In the genomic region with DNA sequence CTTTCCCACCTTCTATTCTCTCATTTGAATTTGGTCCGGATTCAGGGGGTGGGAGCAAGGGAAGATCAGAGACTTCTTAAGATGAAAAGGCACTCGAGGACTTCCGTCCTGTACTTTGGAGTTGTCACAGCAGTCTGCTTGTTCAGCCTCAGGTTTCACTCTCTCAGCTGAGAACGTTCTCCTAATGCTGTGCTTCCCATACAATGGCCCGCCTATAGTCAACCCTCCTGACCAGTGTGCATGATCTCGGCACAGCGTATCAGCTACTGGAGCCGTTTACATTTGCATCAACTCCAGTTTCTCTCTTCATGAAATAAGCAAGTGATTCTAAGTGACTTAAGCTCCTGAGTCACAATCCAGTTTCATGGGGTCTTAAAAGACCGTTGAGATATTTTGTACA, we compare ENCODE assay signal across 15 cellular contexts.
"Had no signal": no experiment of that assay in that cellular context is flagged by ENCODE, and none has a peak within 500 bp of the region (broad histone marks: within the 10 kb centered on the region; RNA-seq: fewer than 3 reads in every experiment).

No MANE protein-coding gene starts in this region.

- H3K27ac Mint-ChIP-seq: activated CD4-positive, alpha-beta memory T cell treated with anti-CD3 and anti-CD28 coated beads for 36 hours; activated naive CD8-positive, alpha-beta T cell; memory B cell; natural killer cell; stimulated activated naive CD8-positive, alpha-beta T cell treated with anti-CD3 and anti-CD28 coated beads, Interleukin-15, Interleukin-2, amounts not matched to agents 100 ng/mL and 50 ng/mL, for 24 hours had no signal

- H3K27me3 Mint-ChIP-seq: memory B cell; stimulated activated naive CD8-positive, alpha-beta T cell treated with anti-CD3 and anti-CD28 coated beads, Interleukin-15, Interleukin-2, amounts not matched to agents 100 ng/mL and 50 ng/mL, for 24 hours had no signal

- H3K4me1 Mint-ChIP-seq: memory B cell, natural killer cell had no signal

- H3K27ac ChIP-seq: breast epithelium, heart left ventricle, left ventricle myocardium inferior, thoracic aorta had no signal

- H3K4me3 Mint-ChIP-seq: activated CD4-positive, alpha-beta memory T cell treated with anti-CD3 and anti-CD28 coated beads for 36 hours; activated naive CD8-positive, alpha-beta T cell; memory B cell; natural killer cell; stimulated activated naive CD8-positive, alpha-beta T cell treated with anti-CD3 and anti-CD28 coated beads, Interleukin-15, Interleukin-2, amounts not matched to agents 100 ng/mL and 50 ng/mL, for 24 hours had no signal

- DNase-seq: activated CD4-positive, alpha-beta memory T cell treated with anti-CD3 and anti-CD28 coated beads for 36 hours; activated CD4-positive, alpha-beta T cell treated with anti-CD3 and anti-CD28 coated beads for 1 hour; activated gamma-delta T cell; activated T-cell treated with anti-CD3 and anti-CD28 coated beads, Interleukin-2, amount 50 U/mL, for 48 hours; anterior cingulate cortex; heart left ventricle; left ventricle myocardium inferior; natural killer cell; stimulated activated CD4-positive, alpha-beta T cell treated with anti-CD3 and anti-CD28 coated beads, Interleukin-2, amount 100 ng/mL, for 48 hours; stimulated activated CD8-positive, alpha-beta memory T cell treated with anti-CD3 and anti-CD28 coated beads, Interleukin-4, amount 100 ng/mL, for 48 hours had no signal

- H3K36me3 Mint-ChIP-seq: activated CD4-positive, alpha-beta memory T cell treated with anti-CD3 and anti-CD28 coated beads for 36 hours; activated naive CD8-positive, alpha-beta T cell; memory B cell; natural killer cell had no signal

- H3K9me3 Mint-ChIP-seq: activated CD4-positive, alpha-beta memory T cell treated with anti-CD3 and anti-CD28 coated beads for 36 hours; memory B cell; stimulated activated naive CD8-positive, alpha-beta T cell treated with anti-CD3 and anti-CD28 coated beads, Interleukin-15, Interleukin-2, amounts not matched to agents 100 ng/mL and 50 ng/mL, for 24 hours had no signal

- ATAC-seq: heart left ventricle, natural killer cell had no signal
